Comparison of ENCODE assay signal across 9 cellular contexts in the genomic region with DNA sequence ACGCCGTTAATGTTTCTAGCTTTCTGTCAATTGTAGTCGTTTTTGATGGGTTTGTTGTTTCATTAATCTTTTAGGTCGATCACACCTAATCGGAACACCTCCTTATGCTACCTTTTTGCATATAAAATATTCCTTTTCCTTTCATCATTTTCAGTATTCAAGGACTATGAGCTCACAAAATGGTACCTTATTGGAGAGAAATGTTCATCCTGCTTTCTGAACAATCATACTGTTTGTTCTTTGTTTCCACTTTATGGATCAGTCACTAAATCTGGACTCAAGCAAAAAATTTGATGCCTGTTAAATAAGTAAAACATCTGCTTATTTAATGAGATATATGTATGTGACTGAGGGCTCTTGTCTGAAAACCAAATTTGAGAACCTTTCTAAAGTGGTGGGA. TPM values are rescaled to one million over a fixed set of nuclear protein-coding genes. Genes with fewer than 3 reads are reported as not detected.
DNase-seq lines count a peak whose midpoint lies in the region; ATAC-seq lines count a peak whose summit lies in the region.
"Had no signal": no experiment of that assay in that cellular context is flagged by ENCODE, and none has a peak within 500 bp of the region (broad histone marks: within the 10 kb centered on the region; RNA-seq: fewer than 3 reads in every experiment).

No MANE protein-coding gene starts in this region.

- peaks cover 5% of the 10 kb centered on the region for H3K4me1 ChIP-seq in ACC112 (ENCODE audit: control insufficient read depth, insufficient read depth, low read length, unreplicated experiment)
- H3K4me1 ChIP-seq in iPS-15b (ENCODE audit: control insufficient read depth, insufficient read depth, low read length), result no peaks in the 10 kb centered on the region

- intact Hi-C loops in activated T-helper 1 cell treated with anti-CD3 and anti-CD28 coated beads, Interleukin-12 subunit alpha, Interleukin-12 subunit beta, Interleukin-2, Interleukin-4 antibody, amounts not matched to agents 30 ng/mL and 10 ng/mL and 1 ng/mL, durations not matched to agents 14 hours and 24 hours and 36 hours (cut with micrococcal nuclease), result loop anchor here (1.0 to 10.0 kb wide), 3 partner anchors 323 to 1068 kb away; partner anchors contain the start of gene ABHD5

- H3K27me3 ChIP-seq in ACC112 (ENCODE audit: insufficient read depth, low read length) (no peaks in the 10 kb centered on the region), H7 (ENCODE audit: control insufficient read depth, insufficient read depth, low read length) (no peaks in the 10 kb centered on the region), iPS-15b (ENCODE audit: control insufficient read depth, insufficient read depth, low read length) (no peaks in the 10 kb centered on the region)

- no peak for DNase-seq in H7
- no peak for DNase-seq in activated T-helper 1 cell treated with anti-CD3 and anti-CD28 coated beads, Interleukin-12 subunit alpha, Interleukin-12 subunit beta, Interleukin-2, Interleukin-4 antibody, amounts not matched to agents 30 ng/mL and 10 ng/mL and 1 ng/mL, durations not matched to agents 14 hours and 24 hours and 36 hours (ENCODE audit: low spot score)
- DNase-seq in foreskin melanocyte, result no peak
- DNase-seq in effector CD8-positive, alpha-beta T cell (lab: John Stamatoyannopoulos, UW), result no peak
- no peak for DNase-seq in stimulated activated CD4-positive, alpha-beta T cell treated with anti-CD3 and anti-CD28 coated beads, Interleukin-2, amount 100 ng/mL, for 48 hours
- DNase-seq: NCI-H1048 had no signal

- peak overlapping the region; percentile 93 for H3K4me3 Mint-ChIP-seq in activated T-helper 1 cell treated with anti-CD3 and anti-CD28 coated beads, Interleukin-12 subunit alpha, Interleukin-12 subunit beta, Interleukin-2, Interleukin-4 antibody, amounts not matched to agents 30 ng/mL and 10 ng/mL and 1 ng/mL, durations not matched to agents 14 hours and 24 hours and 36 hours

- peak overlapping the region; percentile 80 for H3K4me3 ChIP-seq in ACC112 (ENCODE audit: low read depth, low read length)
- peak overlapping the region; percentile 87 for H3K4me3 ChIP-seq in H7 (ENCODE audit: insufficient read depth, low read depth, low read length)
- peak overlapping the region; percentile 98 for H3K4me3 ChIP-seq in iPS-15b (ENCODE audit: low read depth, low read length)

- peaks cover 73% of the 10 kb centered on the region for H3K79me2 ChIP-seq in ACC112 (ENCODE audit: control insufficient read depth, insufficient read depth, low read length, unreplicated experiment)

- H3K9ac ChIP-seq in iPS-15b (ENCODE audit: low read depth, low read length), result no peak overlapping the region

- peak overlapping the region; percentile 90 for H3K27ac Mint-ChIP-seq in activated T-helper 1 cell treated with anti-CD3 and anti-CD28 coated beads, Interleukin-12 subunit alpha, Interleukin-12 subunit beta, Interleukin-2, Interleukin-4 antibody, amounts not matched to agents 30 ng/mL and 10 ng/mL and 1 ng/mL, durations not matched to agents 14 hours and 24 hours and 36 hours

- peaks cover 38% of the 10 kb centered on the region for H3K9me3 Mint-ChIP-seq in activated T-helper 1 cell treated with anti-CD3 and anti-CD28 coated beads, Interleukin-12 subunit alpha, Interleukin-12 subunit beta, Interleukin-2, Interleukin-4 antibody, amounts not matched to agents 30 ng/mL and 10 ng/mL and 1 ng/mL, durations not matched to agents 14 hours and 24 hours and 36 hours

- peak overlapping the region; percentile 52 for H2AFZ ChIP-seq in ACC112 (ENCODE audit: low read length, unreplicated experiment)

- peaks cover 45% of the 10 kb centered on the region for H3K36me3 Mint-ChIP-seq in activated T-helper 1 cell treated with anti-CD3 and anti-CD28 coated beads, Interleukin-12 subunit alpha, Interleukin-12 subunit beta, Interleukin-2, Interleukin-4 antibody, amounts not matched to agents 30 ng/mL and 10 ng/mL and 1 ng/mL, durations not matched to agents 14 hours and 24 hours and 36 hours (ENCODE audit: low read depth)

- peaks cover 44% of the 10 kb centered on the region for H3K36me3 ChIP-seq in ACC112 (ENCODE audit: insufficient read depth, low read length)
- peaks cover 3% of the 10 kb centered on the region for H3K36me3 ChIP-seq in H7 (replicated peaks; ENCODE audit: control insufficient read depth, insufficient read depth, low read length)
- peaks cover 8% of the 10 kb centered on the region for H3K36me3 ChIP-seq in iPS-15b (ENCODE audit: control insufficient read depth, insufficient read depth, low read length)

- ATAC-seq in HG03432 (IDR thresholded peaks at IDR 0.05; ENCODE audit: unreplicated experiment), result no peak

- H3K27me3 Mint-ChIP-seq in activated T-helper 1 cell treated with anti-CD3 and anti-CD28 coated beads, Interleukin-12 subunit alpha, Interleukin-12 subunit beta, Interleukin-2, Interleukin-4 antibody, amounts not matched to agents 30 ng/mL and 10 ng/mL and 1 ng/mL, durations not matched to agents 14 hours and 24 hours and 36 hours (ENCODE audit: insufficient read depth), result peaks cover 4% of the 10 kb centered on the region

- H3K27ac ChIP-seq in ACC112 (ENCODE audit: low read depth, low read length), result peak overlapping the region; percentile 59

- H3K9me3 ChIP-seq in iPS-15b (ENCODE audit: control insufficient read depth, insufficient read depth, low read length), result no peaks in the 10 kb centered on the region

- peaks cover 32% of the 10 kb centered on the region for H3K4me1 Mint-ChIP-seq in activated T-helper 1 cell treated with anti-CD3 and anti-CD28 coated beads, Interleukin-12 subunit alpha, Interleukin-12 subunit beta, Interleukin-2, Interleukin-4 antibody, amounts not matched to agents 30 ng/mL and 10 ng/mL and 1 ng/mL, durations not matched to agents 14 hours and 24 hours and 36 hours (ENCODE audit: low read depth)

RNA-seq across cellular contexts. Expression of gene KIF15, which starts 1.1 kb away (rescaled TPM):
- total RNA-seq in H7 (2014; rRNA removed; shearing (Covaris generic)), result 19.3 and 38.8 TPM in 2 replicates
- total RNA-seq in activated T-helper 1 cell treated with anti-CD3 and anti-CD28 coated beads, Interleukin-12 subunit alpha, Interleukin-12 subunit beta, Interleukin-2, Interleukin-4 antibody, amounts not matched to agents 30 ng/mL and 10 ng/mL and 1 ng/mL, durations not matched to agents 14 hours and 24 hours and 36 hours, result 23.2 and 25.5 TPM in 2 replicates

RNA-seq across cellular contexts. Expression of gene KIAA1143, which starts 1.3 kb away (rescaled TPM):
- 30.8 and 37.8 TPM in 2 replicates for total RNA-seq in H7 (2014; rRNA removed; shearing (Covaris generic))
- total RNA-seq in activated T-helper 1 cell treated with anti-CD3 and anti-CD28 coated beads, Interleukin-12 subunit alpha, Interleukin-12 subunit beta, Interleukin-2, Interleukin-4 antibody, amounts not matched to agents 30 ng/mL and 10 ng/mL and 1 ng/mL, durations not matched to agents 14 hours and 24 hours and 36 hours, result 39.2 and 40.4 TPM in 2 replicates

RNA-seq across cellular contexts. Expression of gene ZNF501, which starts 33.3 kb away (rescaled TPM):
- total RNA-seq in H7 (2014; rRNA removed; shearing (Covaris generic)), result 0.04 and 0.17 TPM in 2 replicates
- total RNA-seq in activated T-helper 1 cell treated with anti-CD3 and anti-CD28 coated beads, Interleukin-12 subunit alpha, Interleukin-12 subunit beta, Interleukin-2, Interleukin-4 antibody, amounts not matched to agents 30 ng/mL and 10 ng/mL and 1 ng/mL, durations not matched to agents 14 hours and 24 hours and 36 hours, result 1.5 and 1.6 TPM in 2 replicates

RNA-seq across cellular contexts. Expression of gene ZNF502, which starts 50.2 kb away (rescaled TPM):
- total RNA-seq in H7 (2014; rRNA removed; shearing (Covaris generic)), result 0.55 and 0.62 TPM in 2 replicates
- total RNA-seq in activated T-helper 1 cell treated with anti-CD3 and anti-CD28 coated beads, Interleukin-12 subunit alpha, Interleukin-12 subunit beta, Interleukin-2, Interleukin-4 antibody, amounts not matched to agents 30 ng/mL and 10 ng/mL and 1 ng/mL, durations not matched to agents 14 hours and 24 hours and 36 hours, result 0.54 and 0.73 TPM in 2 replicates
